Comparison of ENCODE assay signal across 13 cellular contexts in the genomic region with DNA sequence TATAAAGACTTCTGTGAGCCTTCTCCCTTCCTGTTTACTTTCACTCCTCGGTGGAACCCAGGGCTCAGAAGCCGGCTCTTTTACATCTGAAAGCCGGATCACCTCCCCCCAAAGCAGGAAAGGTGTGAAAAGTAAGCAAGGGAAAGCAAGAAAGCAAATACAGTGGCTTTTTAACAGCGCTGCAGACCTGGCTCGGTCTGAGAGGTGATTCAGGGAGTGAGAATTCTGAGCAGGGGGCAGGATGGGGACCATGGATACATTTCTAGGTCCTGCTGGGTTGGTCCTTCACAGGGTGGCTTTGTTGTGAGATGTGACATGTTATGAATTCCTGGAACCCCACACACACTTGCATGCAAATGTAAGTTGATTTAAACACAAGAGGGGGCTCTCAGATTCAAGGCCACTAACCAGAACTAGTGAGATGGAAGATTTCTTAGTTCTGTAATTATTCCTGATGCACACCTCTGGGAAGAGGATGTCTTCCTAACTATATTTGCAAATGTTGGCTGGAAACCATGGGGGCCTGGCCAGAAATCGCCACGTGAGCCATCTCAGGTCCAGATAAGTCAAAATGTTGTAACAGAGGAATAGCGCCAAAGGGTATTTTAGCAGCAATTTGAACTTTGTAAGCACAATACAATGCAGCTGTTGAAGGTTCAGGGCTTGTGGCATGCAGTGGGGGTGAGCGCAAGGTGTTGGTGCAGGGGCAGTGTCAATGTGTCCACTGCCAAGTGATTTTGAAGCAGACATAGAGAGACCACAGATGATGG.
A peak's percentile ranks its signal among the peaks of the same experiment; 100 is the strongest.
DNase-seq lines count a peak whose midpoint lies in the region; ATAC-seq and TF ChIP-seq lines count a peak whose summit lies in the region.
"Had no signal": no experiment of that assay in that cellular context is flagged by ENCODE, and none has a peak within 500 bp of the region (broad histone marks: within the 10 kb centered on the region; RNA-seq: fewer than 3 reads in every experiment).

No MANE protein-coding gene starts in this region.

- CTCF ChIA-PET in Calu3 (lab: Charles Lee): no interaction called here

- H3K9me3 ChIP-seq in mucosa of descending colon: no peaks in the 10 kb centered on the region
- H3K9me3 ChIP-seq: SJSA1, upper lobe of left lung had no signal

- H3K9me3 Mint-ChIP-seq in Calu3 (ENCODE audit: low read depth, unreplicated experiment): no peaks in the 10 kb centered on the region
- H3K9me3 Mint-ChIP-seq in endothelial cell (ENCODE audit: unreplicated experiment): no peaks in the 10 kb centered on the region
- H3K9me3 Mint-ChIP-seq in activated T-helper 17 cell treated with anti-CD3 and anti-CD28 coated beads, Interleukin-2, amount 50 U/mL, for 72 hours: no peaks in the 10 kb centered on the region
- H3K9me3 Mint-ChIP-seq: activated naive CD4-positive, alpha-beta T cell treated with anti-CD3 and anti-CD28 coated beads, Interleukin-2, amount 10 ng/mL, durations not matched to agents 7 days and 5 days had no signal

- DNase-seq in Calu3 (peak; percentile 17), NCI-H69 (lab: John Stamatoyannopoulos, UW) (peak; percentile 1), endothelial cell (ENCODE audit: low spot score) (peak; percentile 36), mucosa of descending colon (no peak), KBM-7 (no peak)
- DNase-seq: activated naive CD4-positive, alpha-beta T cell treated with anti-CD3 and anti-CD28 coated beads, Interleukin-2, amount 10 ng/mL, durations not matched to agents 7 days and 5 days; NCI-H82; stimulated activated CD4-positive, alpha-beta T cell treated with anti-CD3 and anti-CD28 coated beads, Interleukin-2, amount 100 ng/mL, for 24 hours; upper lobe of left lung had no signal

- no TSS peak for BruUV-seq in Calu3 (replicated peaks; lab: Mats Ljungman, UMichigan)

- intact Hi-C loops in Calu3 (cut with micrococcal nuclease; ENCODE audit: unreplicated experiment) (no loop called here), mucosa of descending colon (cut with DNase I, micrococcal nuclease) (no loop called here)

- H3K4me1 ChIP-seq in mucosa of descending colon (ENCODE audit: low read depth): no peaks in the 10 kb centered on the region
- H3K4me1 ChIP-seq: SJSA1 had no signal

- peak overlapping the region; percentile 35 for H3K4me3 Mint-ChIP-seq in Calu3 (ENCODE audit: low read depth, unreplicated experiment)
- no peak overlapping the region for H3K4me3 Mint-ChIP-seq in endothelial cell (ENCODE audit: unreplicated experiment)
- no peak overlapping the region for H3K4me3 Mint-ChIP-seq in activated T-helper 17 cell treated with anti-CD3 and anti-CD28 coated beads, Interleukin-2, amount 50 U/mL, for 72 hours
- H3K4me3 Mint-ChIP-seq: activated naive CD4-positive, alpha-beta T cell treated with anti-CD3 and anti-CD28 coated beads, Interleukin-2, amount 10 ng/mL, durations not matched to agents 7 days and 5 days had no signal

- ATAC-seq in mucosa of descending colon: peak; percentile 49
- ATAC-seq in HG02623 (IDR thresholded peaks at IDR 0.05; ENCODE audit: unreplicated experiment): no peak
- ATAC-seq in activated T-helper 17 cell treated with anti-CD3 and anti-CD28 coated beads, Interleukin-2, amount 50 U/mL, for 72 hours (replicated peaks): no peak
- ATAC-seq in GM18907 (IDR thresholded peaks at IDR 0.05; ENCODE audit: unreplicated experiment): no peak

- TF ChIP-seq CTCF in Calu3 (IDR thresholded peaks at IDR 0.05; ENCODE audit: unreplicated experiment): no peak
- TF ChIP-seq CTCF in endothelial cell (IDR thresholded peaks at IDR 0.05; ENCODE audit: unreplicated experiment): no peak
- no peak for TF ChIP-seq CTCF in mucosa of descending colon (IDR thresholded peaks at IDR 0.05)

- in situ Hi-C loops in KBM-7 (cut with MboI; ENCODE audit: low pct_unique_long_range_greater_than_20kb, low sequenced_read_pairs): no loop called here

- peaks cover 30% of the 10 kb centered on the region for H3K4me1 Mint-ChIP-seq in Calu3 (ENCODE audit: low read depth, unreplicated experiment)
- H3K4me1 Mint-ChIP-seq in endothelial cell (ENCODE audit: unreplicated experiment): peaks cover 19% of the 10 kb centered on the region
- H3K4me1 Mint-ChIP-seq in activated T-helper 17 cell treated with anti-CD3 and anti-CD28 coated beads, Interleukin-2, amount 50 U/mL, for 72 hours: no peaks in the 10 kb centered on the region
- H3K4me1 Mint-ChIP-seq: activated naive CD4-positive, alpha-beta T cell treated with anti-CD3 and anti-CD28 coated beads, Interleukin-2, amount 10 ng/mL, durations not matched to agents 7 days and 5 days had no signal

- H3K36me3 Mint-ChIP-seq in Calu3 (ENCODE audit: insufficient read depth, unreplicated experiment): no peaks in the 10 kb centered on the region
- H3K36me3 Mint-ChIP-seq in endothelial cell (ENCODE audit: low read depth, unreplicated experiment): no peaks in the 10 kb centered on the region
- no peaks in the 10 kb centered on the region for H3K36me3 Mint-ChIP-seq in activated T-helper 17 cell treated with anti-CD3 and anti-CD28 coated beads, Interleukin-2, amount 50 U/mL, for 72 hours (ENCODE audit: low read depth)
- H3K36me3 Mint-ChIP-seq: activated naive CD4-positive, alpha-beta T cell treated with anti-CD3 and anti-CD28 coated beads, Interleukin-2, amount 10 ng/mL, durations not matched to agents 7 days and 5 days had no signal

- no peaks in the 10 kb centered on the region for H3K36me3 ChIP-seq in mucosa of descending colon (ENCODE audit: low read depth)
- H3K36me3 ChIP-seq: SJSA1, upper lobe of left lung had no signal

- H3K27ac Mint-ChIP-seq in Calu3 (ENCODE audit: unreplicated experiment): peak overlapping the region; percentile 10
- H3K27ac Mint-ChIP-seq in endothelial cell (ENCODE audit: unreplicated experiment): peak overlapping the region; percentile 46
- H3K27ac Mint-ChIP-seq in activated T-helper 17 cell treated with anti-CD3 and anti-CD28 coated beads, Interleukin-2, amount 50 U/mL, for 72 hours: no peak overlapping the region
- H3K27ac Mint-ChIP-seq: activated naive CD4-positive, alpha-beta T cell treated with anti-CD3 and anti-CD28 coated beads, Interleukin-2, amount 10 ng/mL, durations not matched to agents 7 days and 5 days had no signal

- no peak overlapping the region for H3K4me3 ChIP-seq in mucosa of descending colon
- H3K4me3 ChIP-seq: SJSA1, upper lobe of left lung had no signal

- H3K27me3 Mint-ChIP-seq in Calu3 (ENCODE audit: unreplicated experiment): no peaks in the 10 kb centered on the region
- peaks cover 1% of the 10 kb centered on the region for H3K27me3 Mint-ChIP-seq in endothelial cell (ENCODE audit: unreplicated experiment)
- peaks cover 4% of the 10 kb centered on the region for H3K27me3 Mint-ChIP-seq in activated T-helper 17 cell treated with anti-CD3 and anti-CD28 coated beads, Interleukin-2, amount 50 U/mL, for 72 hours

Comparison
In these comparisons a context has a peak if more than half of its experiments do, and no peak if none do; other contexts are left out.
1. DNase-seq: peak in Calu3 (single experiment), NCI-H69 (single experiment) and endothelial cell (single experiment); none in mucosa of descending colon (0 of 3) and KBM-7 (single experiment).